Comparison of ENCODE assay signal across 1 cellular context in genomic region chr5:64625678-64626077, GRCh38.
TF ChIP-seq lines count a peak whose summit lies in the region.

No MANE protein-coding gene starts in this region.

TF ChIP-seq in GM23338, 12 proteins besides CTCF, POLR2A, EP300 and RAD21 (continued from another document):
- TF ChIP-seq ZNF462 (CRISPR knock-in tag; IDR thresholded peaks at IDR 0.05) (no peak), NANOG (IDR thresholded peaks at IDR 0.05; ENCODE audit: borderline replicate concordance) (no peak), ZNF331 (CRISPR knock-in tag; IDR thresholded peaks at IDR 0.05; ENCODE audit: low read depth) (no peak), ETS1 (IDR thresholded peaks at IDR 0.05) (no peak)
